In genomic region chr11:117548876-117549275, GRCh38 we compare ENCODE assay signal across 21 cellular contexts.
A peak's percentile ranks its signal among the peaks of the same experiment; 100 is the strongest.
DNase-seq lines count a peak whose midpoint lies in the region; TF ChIP-seq lines count a peak whose summit lies in the region.
"Had no signal": no experiment of that assay in that cellular context is flagged by ENCODE, and none has a peak within 500 bp of the region (broad histone marks: within the 10 kb centered on the region; RNA-seq: fewer than 3 reads in every experiment).

No MANE protein-coding gene starts in this region.

- no peak overlapping the region for H2BK120ac ChIP-seq in neuronal stem cell (ENCODE audit: low read depth, low read length)

- H3K4me2 ChIP-seq in neuronal stem cell (ENCODE audit: insufficient read depth, low read length, poor library complexity, severe bottlenecking) = no peak overlapping the region
- H3K4me2 ChIP-seq: A549; BLaER1 treated with 17β-estradiol and CSF1 and Interleukin-3, amounts not matched to agents 10 nM and 100 nM had no signal

- peak overlapping the region; percentile 36 for H3K9ac ChIP-seq in neuronal stem cell (ENCODE audit: low read depth, low read length, poor library complexity)
- H3K9ac ChIP-seq: BLaER1 treated with 17β-estradiol and CSF1 and Interleukin-3, amounts not matched to agents 10 nM and 100 nM had no signal

- peak overlapping the region; percentile 9 for H3K23ac ChIP-seq in neuronal stem cell (ENCODE audit: low read depth, low read length, poor library complexity)

- no CpG with 5 or more reads among the region's 3 CpGs for WGBS in neuronal stem cell (ENCODE audit: extremely low coverage in 2 of 2, insufficient read length in 2 of 2, insufficient replicate concordance in 1 of 2), 2 donors

- peak overlapping the region in 3 of 5 experiments; percentile 94 to 99 (median 98) for H3K27ac Mint-ChIP-seq in brain
- H3K27ac Mint-ChIP-seq: CD4-positive, alpha-beta T cell; CD8-positive, alpha-beta memory T cell had no signal

- no peak overlapping the region for H2BK12ac ChIP-seq in neuronal stem cell (ENCODE audit: low read length)

- no peak overlapping the region for H4K8ac ChIP-seq in neuronal stem cell (ENCODE audit: low read depth, low read length)

- H3K36me3 Mint-ChIP-seq in brain = no peaks in the 10 kb centered on the region
- H3K36me3 Mint-ChIP-seq: CD14-positive monocyte; CD8-positive, alpha-beta memory T cell had no signal

- H3K9me3 ChIP-seq in neuronal stem cell (replicated peaks in 1 of 2; ENCODE audit: control insufficient read depth in 2 of 2, insufficient read depth in 1 of 2, low read depth in 1 of 2, low read length in 2 of 2) = no peaks in the 10 kb centered on the region
- H3K9me3 ChIP-seq: A549, BE2C had no signal

- no peak overlapping the region for H3K4me3 Mint-ChIP-seq in brain
- H3K4me3 Mint-ChIP-seq: CD14-positive monocyte; CD4-positive, alpha-beta T cell; CD8-positive, alpha-beta memory T cell had no signal

- no peak overlapping the region for H3K14ac ChIP-seq in neuronal stem cell (ENCODE audit: low read length)

- H3K79me1 ChIP-seq in neuronal stem cell (ENCODE audit: low read depth, low read length) = no peaks in the 10 kb centered on the region

- H3K4me1 ChIP-seq in neuronal stem cell (ENCODE audit: control insufficient read depth in 2 of 2, insufficient read depth in 1 of 2, low read depth in 1 of 2, low read length in 2 of 2) = peaks cover 12 to 24% of the 10 kb centered on the region in 2 donors
- H3K4me1 ChIP-seq: A549 had no signal

- H3K27ac ChIP-seq in neuronal stem cell (replicated peaks; ENCODE audit: low read length) = no peak overlapping the region
- H3K27ac ChIP-seq: A549; BLaER1 treated with 17β-estradiol and CSF1 and Interleukin-3, amounts not matched to agents 10 nM and 100 nM had no signal

- H3K27me3 ChIP-seq in neuronal stem cell (ENCODE audit: control insufficient read depth in 3 of 3, insufficient read depth in 3 of 3, low read depth in 1 of 3, low read length in 3 of 3) = no peaks in the 10 kb centered on the region
- H3K27me3 ChIP-seq: BE2C; BLaER1 treated with 17β-estradiol and CSF1 and Interleukin-3, amounts not matched to agents 10 nM and 100 nM had no signal

- H3K4ac ChIP-seq in neuronal stem cell (ENCODE audit: low read length) = no peak overlapping the region

- H2BK15ac ChIP-seq in neuronal stem cell (ENCODE audit: low read length) = no peak overlapping the region

- TF ChIP-seq CTCF in brain (conservative IDR thresholded peaks at IDR 0.05) = no peak

- peaks cover 86% of the 10 kb centered on the region for H3K4me1 Mint-ChIP-seq in brain
- H3K4me1 Mint-ChIP-seq: CD14-positive monocyte; CD8-positive, alpha-beta memory T cell had no signal

- no peaks in the 10 kb centered on the region for H3K9me3 Mint-ChIP-seq in brain
- H3K9me3 Mint-ChIP-seq: CD4-positive, alpha-beta T cell had no signal

- peak overlapping the region; percentile 35 for H2AK5ac ChIP-seq in neuronal stem cell (ENCODE audit: low read depth, low read length)

- no peaks in the 10 kb centered on the region for H3K36me3 ChIP-seq in neuronal stem cell (replicated peaks in 1 of 2; ENCODE audit: control insufficient read depth in 2 of 2, insufficient read depth in 2 of 2, low read length in 2 of 2)
- H3K36me3 ChIP-seq: BE2C; BLaER1 treated with 17β-estradiol and CSF1 and Interleukin-3, amounts not matched to agents 10 nM and 100 nM had no signal

- no peak overlapping the region for H3K4me3 ChIP-seq in neuronal stem cell (ENCODE audit: low read length in 2 of 2)
- H3K4me3 ChIP-seq: A549; BLaER1 treated with 17β-estradiol and CSF1 and Interleukin-3, amounts not matched to agents 10 nM and 100 nM had no signal

- no peaks in the 10 kb centered on the region for H3K27me3 Mint-ChIP-seq in brain

- DNase-seq in DMS79 treated with DMSO at 0.1 percent for 48 hours (lab: John Stamatoyannopoulos, UW) (peak; percentile 71), DMS79 (lab: John Stamatoyannopoulos, UW) (no peak), neuronal stem cell (ENCODE audit: low spot score) (no peak), nucleus accumbens (lab: John Stamatoyannopoulos, UW) (no peak)
- DNase-seq in stimulated activated naive CD4-positive, alpha-beta T cell treated with Interleukin-2 at 50 U/mL for 16 hours (lab: John Stamatoyannopoulos, UW) = no peak
- no peak for DNase-seq in stimulated activated CD4-positive, alpha-beta T cell treated with anti-CD3 and anti-CD28 coated beads, Interleukin-2, amount 100 ng/mL, for 48 hours
- DNase-seq: 8988T; ACHN; AML-193; BE2C; CD4-positive, alpha-beta T cell; DMS 273 treated with DMSO at 0.1 percent for 48 hours; GF-D8; GOT3; H7; HCEC 1CT had no signal

- no peak overlapping the region for H4K91ac ChIP-seq in neuronal stem cell (ENCODE audit: low read depth, low read length, poor library complexity)

- no peak overlapping the region for H2AFZ ChIP-seq in neuronal stem cell (ENCODE audit: low read length)

- H3K18ac ChIP-seq in neuronal stem cell (ENCODE audit: low read length) = no peak overlapping the region

- H2BK5ac ChIP-seq in neuronal stem cell (ENCODE audit: low read length) = no peak overlapping the region
